Comparison of ENCODE assay signal across 22 cellular contexts in the genomic region with DNA sequence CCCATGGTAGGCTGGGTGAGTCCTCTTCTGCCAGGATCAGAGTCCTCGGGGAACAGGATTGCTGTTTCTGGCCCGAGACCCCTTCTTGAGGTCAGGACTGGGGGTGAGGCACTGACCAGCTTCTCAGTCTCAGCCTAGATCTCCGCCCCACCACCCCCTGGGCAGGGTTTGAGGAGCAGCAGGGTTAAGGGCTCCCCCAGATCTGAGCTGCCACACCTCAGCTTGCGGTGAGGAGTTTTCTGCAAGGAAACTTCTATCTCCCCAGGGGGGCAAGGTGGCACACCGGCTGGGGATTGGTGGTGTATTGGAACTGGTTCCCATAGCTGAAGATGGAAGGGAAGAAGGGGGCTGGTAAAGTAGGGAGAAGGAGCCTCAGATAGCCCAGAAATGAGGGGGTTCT. TPM values are rescaled to one million over a fixed set of nuclear protein-coding genes. Genes with fewer than 3 reads are reported as not detected.
"Had no signal": no experiment of that assay in that cellular context is flagged by ENCODE, and none has a peak within 500 bp of the region (broad histone marks: within the 10 kb centered on the region; RNA-seq: fewer than 3 reads in every experiment).

No MANE protein-coding gene starts in this region.

- H3K9me3 Mint-ChIP-seq: activated CD8-positive, alpha-beta T cell treated with anti-CD3 and anti-CD28 coated beads for 36 hours; activated naive CD4-positive, alpha-beta T cell treated with anti-CD3 and anti-CD28 coated beads for 36 hours; activated T-cell treated with anti-CD3 and anti-CD28 coated beads, Interleukin-2, amount 50 U/mL, for 24 hours; activated T-helper 1 cell treated with anti-CD3 and anti-CD28 coated beads, Interleukin-12 subunit alpha, Interleukin-12 subunit beta, Interleukin-2, Interleukin-4 antibody, amounts not matched to agents 30 ng/mL and 10 ng/mL and 1 ng/mL, durations not matched to agents 14 hours and 24 hours and 36 hours; T-helper 1 cell treated with Interleukin-12 subunit alpha and Interleukin-12 subunit beta and Interleukin-4 antibody, amounts not matched to agents 30 μg/mL and 1 μg/mL, for 36 hours had no signal

- H3K27ac ChIP-seq: KMS-11 had no signal

- H3K9ac ChIP-seq: KMS-11 had no signal

- H3K4me2 ChIP-seq: KMS-11 had no signal

- DNase-seq: activated CD4-positive, alpha-beta T cell treated with anti-CD3 and anti-CD28 coated beads for 4 hours; activated CD8-positive, alpha-beta T cell treated with anti-CD3 and anti-CD28 coated beads for 36 hours; activated gamma-delta T cell; activated naive CD4-positive, alpha-beta T cell treated with anti-CD3 and anti-CD28 coated beads for 36 hours; activated T-cell treated with anti-CD3 and anti-CD28 coated beads, Interleukin-2, amount 50 U/mL, for 24 hours; amygdala; NCI-H1092 treated with DMSO at 0.1 percent for 48 hours; NCI-H1417 treated with DMSO at 0.1 percent for 48 hours; NCI-H1694; NCI-H2029; NCI-H446; NCI-H524; PC-3; SHP77 treated with DMSO at 0.1 percent for 48 hours had no signal

- H3K27ac Mint-ChIP-seq: activated CD8-positive, alpha-beta T cell treated with anti-CD3 and anti-CD28 coated beads for 36 hours; activated naive CD4-positive, alpha-beta T cell treated with anti-CD3 and anti-CD28 coated beads for 36 hours; activated naive CD8-positive, alpha-beta T cell; activated T-cell treated with anti-CD3 and anti-CD28 coated beads, Interleukin-2, amount 50 U/mL, for 24 hours; activated T-helper 1 cell treated with anti-CD3 and anti-CD28 coated beads, Interleukin-12 subunit alpha, Interleukin-12 subunit beta, Interleukin-2, Interleukin-4 antibody, amounts not matched to agents 30 ng/mL and 10 ng/mL and 1 ng/mL, durations not matched to agents 14 hours and 24 hours and 36 hours; brain; T-helper 1 cell treated with Interleukin-12 subunit alpha and Interleukin-12 subunit beta and Interleukin-4 antibody, amounts not matched to agents 30 μg/mL and 1 μg/mL, for 36 hours had no signal

- ATAC-seq: activated CD4-positive, CD25-positive, alpha-beta regulatory T cell treated with anti-CD3 and anti-CD28 coated beads, Interleukin-2, amount 50 U/mL, for 24 hours; activated CD8-positive, alpha-beta T cell treated with anti-CD3 and anti-CD28 coated beads for 36 hours; PC-3 had no signal

- H3K36me3 Mint-ChIP-seq: activated naive CD8-positive, alpha-beta T cell; brain had no signal

- H3K4me3 Mint-ChIP-seq: activated CD8-positive, alpha-beta T cell treated with anti-CD3 and anti-CD28 coated beads for 36 hours; activated naive CD4-positive, alpha-beta T cell treated with anti-CD3 and anti-CD28 coated beads for 36 hours; activated naive CD8-positive, alpha-beta T cell; activated T-cell treated with anti-CD3 and anti-CD28 coated beads, Interleukin-2, amount 50 U/mL, for 24 hours; activated T-helper 1 cell treated with anti-CD3 and anti-CD28 coated beads, Interleukin-12 subunit alpha, Interleukin-12 subunit beta, Interleukin-2, Interleukin-4 antibody, amounts not matched to agents 30 ng/mL and 10 ng/mL and 1 ng/mL, durations not matched to agents 14 hours and 24 hours and 36 hours; brain; T-helper 1 cell treated with Interleukin-12 subunit alpha and Interleukin-12 subunit beta and Interleukin-4 antibody, amounts not matched to agents 30 μg/mL and 1 μg/mL, for 36 hours had no signal

RNA-seq across cellular contexts. Expression of gene CHST8, which starts 19.5 kb away (rescaled TPM):
- total RNA-seq: activated CD8-positive, alpha-beta T cell treated with anti-CD3 and anti-CD28 coated beads for 36 hours; activated naive CD4-positive, alpha-beta T cell treated with anti-CD3 and anti-CD28 coated beads for 36 hours; activated T-helper 1 cell treated with anti-CD3 and anti-CD28 coated beads, Interleukin-12 subunit alpha, Interleukin-12 subunit beta, Interleukin-2, Interleukin-4 antibody, amounts not matched to agents 30 ng/mL and 10 ng/mL and 1 ng/mL, durations not matched to agents 14 hours and 24 hours and 36 hours; astrocyte; MCF 10A had no signal
